Comparison of ENCODE assay signal across 1 cellular context in the genomic region with DNA sequence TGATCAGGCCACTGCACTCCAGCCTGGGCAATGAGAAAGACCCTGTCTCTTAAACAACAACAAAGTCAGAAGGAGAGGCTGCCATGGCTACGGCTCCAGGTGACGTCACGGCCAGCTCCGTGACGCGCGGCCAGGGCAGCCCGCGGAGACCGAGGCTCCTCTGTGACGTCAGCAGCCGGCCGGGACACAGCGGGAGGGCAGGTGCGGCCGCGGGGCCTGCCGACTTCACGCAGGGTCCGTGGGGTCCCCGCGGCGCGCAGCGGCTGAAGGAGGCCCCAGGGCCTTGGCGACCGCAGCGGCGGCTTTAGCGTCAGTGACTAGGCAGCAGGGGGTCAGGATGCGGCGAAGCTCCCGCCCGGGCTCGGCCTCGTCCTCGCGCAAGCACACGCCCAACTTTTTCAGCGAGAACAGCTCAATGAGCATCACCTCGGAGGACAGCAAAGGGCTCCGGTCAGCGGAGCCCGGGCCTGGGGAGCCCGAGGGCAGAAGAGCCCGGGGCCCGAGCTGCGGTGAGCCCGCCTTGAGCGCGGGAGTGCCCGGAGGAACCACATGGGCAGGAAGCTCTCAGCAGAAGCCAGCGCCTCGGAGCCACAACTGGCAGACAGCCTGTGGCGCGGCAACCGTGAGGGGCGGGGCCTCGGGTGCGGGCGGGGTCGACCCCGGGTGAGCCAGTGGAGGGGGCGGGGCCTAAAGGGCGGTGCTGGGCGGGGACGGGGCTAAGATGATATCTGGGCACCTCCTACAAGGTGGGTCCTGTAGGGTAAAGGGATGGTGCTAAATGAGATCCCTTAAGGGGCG.
TF ChIP-seq lines count a peak whose summit lies in the region.

A gene with protein sequence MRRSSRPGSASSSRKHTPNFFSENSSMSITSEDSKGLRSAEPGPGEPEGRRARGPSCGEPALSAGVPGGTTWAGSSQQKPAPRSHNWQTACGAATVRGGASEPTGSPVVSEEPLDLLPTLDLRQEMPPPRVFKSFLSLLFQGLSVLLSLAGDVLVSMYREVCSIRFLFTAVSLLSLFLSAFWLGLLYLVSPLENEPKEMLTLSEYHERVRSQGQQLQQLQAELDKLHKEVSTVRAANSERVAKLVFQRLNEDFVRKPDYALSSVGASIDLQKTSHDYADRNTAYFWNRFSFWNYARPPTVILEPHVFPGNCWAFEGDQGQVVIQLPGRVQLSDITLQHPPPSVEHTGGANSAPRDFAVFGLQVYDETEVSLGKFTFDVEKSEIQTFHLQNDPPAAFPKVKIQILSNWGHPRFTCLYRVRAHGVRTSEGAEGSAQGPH (plus strand): TSS at position 163 of the 798 bp plus-strand sequence. CDS start 175 bp downstream, at position 338.

TF ChIP-seq in HepG2, 621 proteins besides CTCF, POLR2A, EP300 and RAD21 (continued from another document and continues in another):
- TF ChIP-seq RBM22 (optimal IDR thresholded peaks at IDR 0.05; ENCODE audit: low read length) (peak; percentile 19), ZNF34 (CRISPR knock-in tag; IDR thresholded peaks at IDR 0.05; ENCODE audit: borderline replicate concordance) (no peak; the same call in 1 of the 2 replicates), FOXO1 (CRISPR knock-in tag; IDR thresholded peaks at IDR 0.05) (peak; percentile 62; the same call in 1 of the 2 replicates), DNMT3B (CRISPR knock-in tag; conservative IDR thresholded peaks at IDR 0.05) (no peak; the same call in 1 of the 2 replicates), ZNF441 (CRISPR knock-in tag; IDR thresholded peaks at IDR 0.05; ENCODE audit: borderline replicate concordance) (peak; percentile 97), SNAI1 (CRISPR knock-in tag; IDR thresholded peaks at IDR 0.05; ENCODE audit: borderline replicate concordance) (peak; percentile 31), NRL (CRISPR knock-in tag; IDR thresholded peaks at IDR 0.05; ENCODE audit: borderline replicate concordance) (peak; percentile 100), KDM5A (IDR thresholded peaks at IDR 0.05; ENCODE audit: borderline replicate concordance, low read length) (no peak; the same call in 1 of the 2 replicates), STAG1 (CRISPR knock-in tag; IDR thresholded peaks at IDR 0.05) (peak; percentile 32), ZNF317 (CRISPR knock-in tag; IDR thresholded peaks at IDR 0.05) (0 out of 2 replicates have a peak, but pooled peaks have one; percentile 57), YEATS4 (CRISPR knock-in tag; IDR thresholded peaks at IDR 0.05; ENCODE audit: borderline replicate concordance) (peak; percentile 92), JUN (CRISPR knock-in tag; IDR thresholded peaks at IDR 0.05) (0 out of 2 replicates have a peak, but pooled peaks have one; percentile 75), THYN1 (CRISPR knock-in tag; IDR thresholded peaks at IDR 0.05; ENCODE audit: borderline replicate concordance, low read depth) (0 out of 2 replicates have a peak, but pooled peaks have one; percentile 22), ATM (IDR thresholded peaks at IDR 0.05; ENCODE audit: borderline replicate concordance) (no peak), NR2F2 (IDR thresholded peaks at IDR 0.05; ENCODE audit: borderline replicate concordance, low read depth) (no peak; the same call in 1 of the 2 replicates), ZNF883 (CRISPR knock-in tag; IDR thresholded peaks at IDR 0.05; ENCODE audit: not compliant biosample characterization) (peak; percentile 100), STAT5B (CRISPR knock-in tag; IDR thresholded peaks at IDR 0.05) (peak; percentile 6), MBNL3 (CRISPR knock-in tag; conservative IDR thresholded peaks at IDR 0.05) (no peak), BCL6 (CRISPR knock-in tag; IDR thresholded peaks at IDR 0.05) (peak; percentile 79), ZNF260 (CRISPR knock-in tag; IDR thresholded peaks at IDR 0.05; ENCODE audit: borderline replicate concordance, low read depth) (peak; percentile 94; the same call in 1 of the 2 replicates), ZNF530 (CRISPR knock-in tag; IDR thresholded peaks at IDR 0.05; ENCODE audit: low read depth) (no peak; the same call in 1 of the 2 replicates), CBX2 (IDR thresholded peaks at IDR 0.05; ENCODE audit: low read depth, low read length) (no peak), CBX2 (CRISPR knock-in tag; IDR thresholded peaks at IDR 0.05; ENCODE audit: low read depth) (peak; percentile 99), MEF2D (CRISPR knock-in tag; IDR thresholded peaks at IDR 0.05) (peak; percentile 97), CCAR2 (optimal IDR thresholded peaks at IDR 0.05; ENCODE audit: low read depth, low read length) (no peak), ZNF101 (CRISPR knock-in tag; IDR thresholded peaks at IDR 0.05; ENCODE audit: borderline replicate concordance, low read depth) (peak; percentile 80; the same call in 1 of the 2 replicates), HCFC1 (IDR thresholded peaks at IDR 0.05; ENCODE audit: low read depth, low read length) (no peak; the same call in 1 of the 2 replicates), NFE2 (CRISPR knock-in tag; IDR thresholded peaks at IDR 0.05) (no peak; the same call in 1 of the 2 replicates)
- TF ChIP-seq, protein P1, sequence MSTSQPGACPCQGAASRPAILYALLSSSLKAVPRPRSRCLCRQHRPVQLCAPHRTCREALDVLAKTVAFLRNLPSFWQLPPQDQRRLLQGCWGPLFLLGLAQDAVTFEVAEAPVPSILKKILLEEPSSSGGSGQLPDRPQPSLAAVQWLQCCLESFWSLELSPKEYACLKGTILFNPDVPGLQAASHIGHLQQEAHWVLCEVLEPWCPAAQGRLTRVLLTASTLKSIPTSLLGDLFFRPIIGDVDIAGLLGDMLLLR (CRISPR knock-in tag; IDR thresholded peaks at IDR 0.05): peak; percentile 82
- TF ChIP-seq, protein P2, sequence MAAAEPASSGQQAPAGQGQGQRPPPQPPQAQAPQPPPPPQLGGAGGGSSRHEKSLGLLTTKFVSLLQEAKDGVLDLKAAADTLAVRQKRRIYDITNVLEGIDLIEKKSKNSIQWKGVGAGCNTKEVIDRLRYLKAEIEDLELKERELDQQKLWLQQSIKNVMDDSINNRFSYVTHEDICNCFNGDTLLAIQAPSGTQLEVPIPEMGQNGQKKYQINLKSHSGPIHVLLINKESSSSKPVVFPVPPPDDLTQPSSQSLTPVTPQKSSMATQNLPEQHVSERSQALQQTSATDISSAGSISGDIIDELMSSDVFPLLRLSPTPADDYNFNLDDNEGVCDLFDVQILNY (CRISPR knock-in tag; conservative IDR thresholded peaks at IDR 0.05): peak; percentile 81; the same call in 1 of the 2 replicates
- TF ChIP-seq, protein P3, sequence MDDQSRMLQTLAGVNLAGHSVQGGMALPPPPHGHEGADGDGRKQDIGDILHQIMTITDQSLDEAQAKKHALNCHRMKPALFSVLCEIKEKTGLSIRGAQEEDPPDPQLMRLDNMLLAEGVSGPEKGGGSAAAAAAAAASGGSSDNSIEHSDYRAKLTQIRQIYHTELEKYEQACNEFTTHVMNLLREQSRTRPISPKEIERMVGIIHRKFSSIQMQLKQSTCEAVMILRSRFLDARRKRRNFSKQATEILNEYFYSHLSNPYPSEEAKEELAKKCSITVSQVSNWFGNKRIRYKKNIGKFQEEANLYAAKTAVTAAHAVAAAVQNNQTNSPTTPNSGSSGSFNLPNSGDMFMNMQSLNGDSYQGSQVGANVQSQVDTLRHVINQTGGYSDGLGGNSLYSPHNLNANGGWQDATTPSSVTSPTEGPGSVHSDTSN (CRISPR knock-in tag; IDR thresholded peaks at IDR 0.05; ENCODE audit: borderline replicate concordance): peak; percentile 98
- TF ChIP-seq, protein P4, sequence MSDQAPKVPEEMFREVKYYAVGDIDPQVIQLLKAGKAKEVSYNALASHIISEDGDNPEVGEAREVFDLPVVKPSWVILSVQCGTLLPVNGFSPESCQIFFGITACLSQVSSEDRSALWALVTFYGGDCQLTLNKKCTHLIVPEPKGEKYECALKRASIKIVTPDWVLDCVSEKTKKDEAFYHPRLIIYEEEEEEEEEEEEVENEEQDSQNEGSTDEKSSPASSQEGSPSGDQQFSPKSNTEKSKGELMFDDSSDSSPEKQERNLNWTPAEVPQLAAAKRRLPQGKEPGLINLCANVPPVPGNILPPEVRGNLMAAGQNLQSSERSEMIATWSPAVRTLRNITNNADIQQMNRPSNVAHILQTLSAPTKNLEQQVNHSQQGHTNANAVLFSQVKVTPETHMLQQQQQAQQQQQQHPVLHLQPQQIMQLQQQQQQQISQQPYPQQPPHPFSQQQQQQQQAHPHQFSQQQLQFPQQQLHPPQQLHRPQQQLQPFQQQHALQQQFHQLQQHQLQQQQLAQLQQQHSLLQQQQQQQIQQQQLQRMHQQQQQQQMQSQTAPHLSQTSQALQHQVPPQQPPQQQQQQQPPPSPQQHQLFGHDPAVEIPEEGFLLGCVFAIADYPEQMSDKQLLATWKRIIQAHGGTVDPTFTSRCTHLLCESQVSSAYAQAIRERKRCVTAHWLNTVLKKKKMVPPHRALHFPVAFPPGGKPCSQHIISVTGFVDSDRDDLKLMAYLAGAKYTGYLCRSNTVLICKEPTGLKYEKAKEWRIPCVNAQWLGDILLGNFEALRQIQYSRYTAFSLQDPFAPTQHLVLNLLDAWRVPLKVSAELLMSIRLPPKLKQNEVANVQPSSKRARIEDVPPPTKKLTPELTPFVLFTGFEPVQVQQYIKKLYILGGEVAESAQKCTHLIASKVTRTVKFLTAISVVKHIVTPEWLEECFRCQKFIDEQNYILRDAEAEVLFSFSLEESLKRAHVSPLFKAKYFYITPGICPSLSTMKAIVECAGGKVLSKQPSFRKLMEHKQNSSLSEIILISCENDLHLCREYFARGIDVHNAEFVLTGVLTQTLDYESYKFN (CRISPR knock-in tag; conservative IDR thresholded peaks at IDR 0.05): no peak; the same call in 1 of the 2 replicates
- TF ChIP-seq, protein P5, sequence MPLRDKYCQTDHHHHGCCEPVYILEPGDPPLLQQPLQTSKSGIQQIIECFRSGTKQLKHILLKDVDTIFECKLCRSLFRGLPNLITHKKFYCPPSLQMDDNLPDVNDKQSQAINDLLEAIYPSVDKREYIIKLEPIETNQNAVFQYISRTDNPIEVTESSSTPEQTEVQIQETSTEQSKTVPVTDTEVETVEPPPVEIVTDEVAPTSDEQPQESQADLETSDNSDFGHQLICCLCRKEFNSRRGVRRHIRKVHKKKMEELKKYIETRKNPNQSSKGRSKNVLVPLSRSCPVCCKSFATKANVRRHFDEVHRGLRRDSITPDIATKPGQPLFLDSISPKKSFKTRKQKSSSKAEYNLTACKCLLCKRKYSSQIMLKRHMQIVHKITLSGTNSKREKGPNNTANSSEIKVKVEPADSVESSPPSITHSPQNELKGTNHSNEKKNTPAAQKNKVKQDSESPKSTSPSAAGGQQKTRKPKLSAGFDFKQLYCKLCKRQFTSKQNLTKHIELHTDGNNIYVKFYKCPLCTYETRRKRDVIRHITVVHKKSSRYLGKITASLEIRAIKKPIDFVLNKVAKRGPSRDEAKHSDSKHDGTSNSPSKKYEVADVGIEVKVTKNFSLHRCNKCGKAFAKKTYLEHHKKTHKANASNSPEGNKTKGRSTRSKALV (CRISPR knock-in tag; IDR thresholded peaks at IDR 0.05): peak; percentile 98; the same call in 1 of the 2 replicates
- TF ChIP-seq, protein P6, sequence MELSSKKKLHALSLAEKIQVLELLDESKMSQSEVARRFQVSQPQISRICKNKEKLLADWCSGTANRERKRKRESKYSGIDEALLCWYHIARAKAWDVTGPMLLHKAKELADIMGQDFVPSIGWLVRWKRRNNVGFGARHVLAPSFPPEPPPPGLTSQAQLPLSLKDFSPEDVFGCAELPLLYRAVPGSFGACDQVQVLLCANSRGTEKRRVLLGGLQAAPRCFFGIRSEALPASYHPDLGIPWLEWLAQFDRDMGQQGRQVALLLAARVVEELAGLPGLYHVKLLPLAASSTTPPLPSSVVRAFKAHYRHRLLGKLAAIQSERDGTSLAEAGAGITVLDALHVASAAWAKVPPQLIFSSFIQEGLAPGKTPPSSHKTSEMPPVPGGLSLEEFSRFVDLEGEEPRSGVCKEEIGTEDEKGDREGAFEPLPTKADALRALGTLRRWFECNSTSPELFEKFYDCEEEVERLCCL (CRISPR knock-in tag; IDR thresholded peaks at IDR 0.05; ENCODE audit: borderline replicate concordance): peak; percentile 93; the same call in 1 of the 2 replicates
- TF ChIP-seq, protein P7, sequence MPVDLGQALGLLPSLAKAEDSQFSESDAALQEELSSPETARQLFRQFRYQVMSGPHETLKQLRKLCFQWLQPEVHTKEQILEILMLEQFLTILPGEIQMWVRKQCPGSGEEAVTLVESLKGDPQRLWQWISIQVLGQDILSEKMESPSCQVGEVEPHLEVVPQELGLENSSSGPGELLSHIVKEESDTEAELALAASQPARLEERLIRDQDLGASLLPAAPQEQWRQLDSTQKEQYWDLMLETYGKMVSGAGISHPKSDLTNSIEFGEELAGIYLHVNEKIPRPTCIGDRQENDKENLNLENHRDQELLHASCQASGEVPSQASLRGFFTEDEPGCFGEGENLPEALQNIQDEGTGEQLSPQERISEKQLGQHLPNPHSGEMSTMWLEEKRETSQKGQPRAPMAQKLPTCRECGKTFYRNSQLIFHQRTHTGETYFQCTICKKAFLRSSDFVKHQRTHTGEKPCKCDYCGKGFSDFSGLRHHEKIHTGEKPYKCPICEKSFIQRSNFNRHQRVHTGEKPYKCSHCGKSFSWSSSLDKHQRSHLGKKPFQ (CRISPR knock-in tag; IDR thresholded peaks at IDR 0.05; ENCODE audit: insufficient replicate concordance): peak; percentile 99
- TF ChIP-seq, protein P8, sequence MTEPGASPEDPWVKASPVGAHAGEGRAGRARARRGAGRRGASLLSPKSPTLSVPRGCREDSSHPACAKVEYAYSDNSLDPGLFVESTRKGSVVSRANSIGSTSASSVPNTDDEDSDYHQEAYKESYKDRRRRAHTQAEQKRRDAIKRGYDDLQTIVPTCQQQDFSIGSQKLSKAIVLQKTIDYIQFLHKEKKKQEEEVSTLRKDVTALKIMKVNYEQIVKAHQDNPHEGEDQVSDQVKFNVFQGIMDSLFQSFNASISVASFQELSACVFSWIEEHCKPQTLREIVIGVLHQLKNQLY (CRISPR knock-in tag; IDR thresholded peaks at IDR 0.05): peak; percentile 30; the same call in 1 of the 2 replicates
- TF ChIP-seq, protein P9, sequence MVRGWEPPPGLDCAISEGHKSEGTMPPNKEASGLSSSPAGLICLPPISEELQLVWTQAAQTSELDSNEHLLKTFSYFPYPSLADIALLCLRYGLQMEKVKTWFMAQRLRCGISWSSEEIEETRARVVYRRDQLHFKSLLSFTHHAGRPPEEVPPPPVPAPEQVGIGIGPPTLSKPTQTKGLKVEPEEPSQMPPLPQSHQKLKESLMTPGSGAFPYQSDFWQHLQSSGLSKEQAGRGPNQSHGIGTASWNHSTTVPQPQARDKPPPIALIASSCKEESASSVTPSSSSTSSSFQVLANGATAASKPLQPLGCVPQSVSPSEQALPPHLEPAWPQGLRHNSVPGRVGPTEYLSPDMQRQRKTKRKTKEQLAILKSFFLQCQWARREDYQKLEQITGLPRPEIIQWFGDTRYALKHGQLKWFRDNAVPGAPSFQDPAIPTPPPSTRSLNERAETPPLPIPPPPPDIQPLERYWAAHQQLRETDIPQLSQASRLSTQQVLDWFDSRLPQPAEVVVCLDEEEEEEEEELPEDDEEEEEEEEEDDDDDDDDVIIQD (CRISPR knock-in tag; IDR thresholded peaks at IDR 0.05; ENCODE audit: low read depth): no peak; the same call in 1 of the 2 replicates
- TF ChIP-seq, protein P10, sequence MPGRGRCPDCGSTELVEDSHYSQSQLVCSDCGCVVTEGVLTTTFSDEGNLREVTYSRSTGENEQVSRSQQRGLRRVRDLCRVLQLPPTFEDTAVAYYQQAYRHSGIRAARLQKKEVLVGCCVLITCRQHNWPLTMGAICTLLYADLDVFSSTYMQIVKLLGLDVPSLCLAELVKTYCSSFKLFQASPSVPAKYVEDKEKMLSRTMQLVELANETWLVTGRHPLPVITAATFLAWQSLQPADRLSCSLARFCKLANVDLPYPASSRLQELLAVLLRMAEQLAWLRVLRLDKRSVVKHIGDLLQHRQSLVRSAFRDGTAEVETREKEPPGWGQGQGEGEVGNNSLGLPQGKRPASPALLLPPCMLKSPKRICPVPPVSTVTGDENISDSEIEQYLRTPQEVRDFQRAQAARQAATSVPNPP (CRISPR knock-in tag; IDR thresholded peaks at IDR 0.05): peak; percentile 96
